Comparison of ENCODE assay signal across 23 cellular contexts in genomic region chr6:42907336-42907735, GRCh38. TPM values are rescaled to one million over a fixed set of nuclear protein-coding genes. Genes with fewer than 3 reads are reported as not detected.
"Had no signal": no experiment of that assay in that cellular context is flagged by ENCODE, and none has a peak within 500 bp of the region (broad histone marks: within the 10 kb centered on the region; RNA-seq: fewer than 3 reads in every experiment).

No MANE protein-coding gene starts in this region.

- H3K36me3 ChIP-seq: brain microvascular endothelial cell, right lobe of liver, SJCRH30, suprapubic skin, upper lobe of left lung had no signal

- H3K9me3 ChIP-seq: right lobe of liver, SJCRH30, suprapubic skin, upper lobe of left lung had no signal

- DNase-seq: activated B cell treated with CpG ODN at 0.5 μM for 24 hours; activated CD4-positive, alpha-beta T cell treated with anti-CD3 and anti-CD28 coated beads for 48 hours; activated CD8-positive, alpha-beta T cell treated with anti-CD3 and anti-CD28 coated beads for 36 hours; activated gamma-delta T cell treated with Interleukin-2 at 50 U/mL for 16 hours; activated naive CD8-positive, alpha-beta T cell treated with anti-CD3 and anti-CD28 coated beads, Interleukin-2, amount 10 ng/mL, durations not matched to agents 7 days and 5 days; activated T-cell treated with anti-CD3 and anti-CD28 coated beads, Interleukin-2, amount 50 U/mL, for 4 hours; brain microvascular endothelial cell; cerebellar nuclear complex; effector memory CD8-positive, alpha-beta T cell; erythroblast; kidney glomerular epithelial cell; naive B cell; right lobe of liver; SJCRH30; stimulated activated naive CD8-positive, alpha-beta T cell treated with anti-CD3 and anti-CD28 coated beads, Interleukin-15, Interleukin-2, amounts not matched to agents 100 U/mL and 50 U/mL, for 24 hours; T-helper 17 cell had no signal

- H3K27me3 ChIP-seq: brain microvascular endothelial cell, right lobe of liver, SJCRH30 had no signal

- H3K9me3 Mint-ChIP-seq: activated B cell treated with CpG ODN at 0.5 μM for 24 hours; activated CD8-positive, alpha-beta T cell treated with anti-CD3 and anti-CD28 coated beads for 36 hours; activated naive CD8-positive, alpha-beta T cell treated with anti-CD3 and anti-CD28 coated beads, Interleukin-2, amount 10 ng/mL, durations not matched to agents 7 days and 5 days; activated T-cell treated with anti-CD3 and anti-CD28 coated beads, Interleukin-2, amount 50 U/mL, for 4 hours; dendritic cell treated with granulocyte-macrophage colony-stimulating factor and Interleukin-4, amounts not matched to agents 40 ng/mL and 50 ng/mL, for 4 days; effector memory CD8-positive, alpha-beta T cell; naive B cell had no signal

- H3K36me3 Mint-ChIP-seq: activated naive CD8-positive, alpha-beta T cell treated with anti-CD3 and anti-CD28 coated beads, Interleukin-2, amount 10 ng/mL, durations not matched to agents 7 days and 5 days; naive B cell had no signal

- H3K4me1 ChIP-seq: SJCRH30 had no signal

- H3K27ac ChIP-seq: brain microvascular endothelial cell, right lobe of liver, SJCRH30, suprapubic skin, upper lobe of left lung had no signal

- ATAC-seq: activated CD8-positive, alpha-beta T cell treated with anti-CD3 and anti-CD28 coated beads for 36 hours; activated T-cell treated with anti-CD3 and anti-CD28 coated beads, Interleukin-2, amount 50 U/mL, for 4 hours; effector memory CD8-positive, alpha-beta T cell; stimulated activated naive CD8-positive, alpha-beta T cell treated with anti-CD3 and anti-CD28 coated beads, Interleukin-15, Interleukin-2, amounts not matched to agents 100 U/mL and 50 U/mL, for 24 hours; T-helper 17 cell had no signal

- H3K27ac Mint-ChIP-seq: activated B cell treated with CpG ODN at 0.5 μM for 24 hours; activated CD8-positive, alpha-beta T cell treated with anti-CD3 and anti-CD28 coated beads for 36 hours; activated naive CD8-positive, alpha-beta T cell treated with anti-CD3 and anti-CD28 coated beads, Interleukin-2, amount 10 ng/mL, durations not matched to agents 7 days and 5 days; dendritic cell treated with granulocyte-macrophage colony-stimulating factor and Interleukin-4, amounts not matched to agents 40 ng/mL and 50 ng/mL, for 4 days; effector memory CD8-positive, alpha-beta T cell; T-helper 17 cell had no signal

- H3K4me3 ChIP-seq: lung, right lobe of liver, SJCRH30, smooth muscle cell, suprapubic skin, upper lobe of left lung had no signal

- H3K4me2 ChIP-seq: smooth muscle cell had no signal

RNA-seq across cellular contexts. Expression of gene PTCRA, which starts 8.5 kb away (rescaled TPM):
- total RNA-seq: activated B cell treated with CpG ODN at 0.5 μM for 24 hours; activated CD8-positive, alpha-beta T cell treated with anti-CD3 and anti-CD28 coated beads for 36 hours; activated naive CD8-positive, alpha-beta T cell treated with anti-CD3 and anti-CD28 coated beads, Interleukin-2, amount 10 ng/mL, durations not matched to agents 7 days and 5 days; activated T-cell treated with anti-CD3 and anti-CD28 coated beads, Interleukin-2, amount 50 U/mL, for 4 hours; glomerular endothelial cell; progenitor cell of endocrine pancreas; SJCRH30; smooth muscle cell; suprapubic skin had no signal
- polyA plus RNA-seq: smooth muscle cell had no signal

RNA-seq across cellular contexts. Expression of gene GNMT, which starts 53.2 kb away (rescaled TPM):
- total RNA-seq: glomerular endothelial cell, SJCRH30, smooth muscle cell had no signal
- polyA plus RNA-seq: smooth muscle cell had no signal
